In the genomic region with DNA sequence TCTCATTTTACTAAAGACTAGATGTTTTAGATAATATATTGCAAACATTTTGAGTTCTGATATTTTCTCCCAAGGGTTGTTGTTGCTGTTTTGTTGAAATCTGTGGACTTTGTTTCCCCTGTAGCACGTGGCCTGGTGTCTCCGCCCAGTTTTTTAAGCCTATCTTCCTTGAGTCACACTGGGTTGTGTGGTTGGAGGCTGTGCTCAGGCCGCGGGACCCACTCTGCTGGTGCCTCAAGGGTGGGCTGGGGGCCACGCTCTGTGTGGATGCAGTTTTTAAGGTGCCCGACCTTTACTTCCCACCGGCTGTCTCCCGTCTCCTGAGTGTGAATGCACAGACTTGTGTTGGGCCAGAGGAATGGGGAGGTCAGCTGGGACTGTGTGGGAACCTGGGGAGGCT, we compare ENCODE assay signal across 1 cellular context.
TF ChIP-seq lines count a peak whose summit lies in the region.

No MANE protein-coding gene starts in this region.

TF ChIP-seq in HepG2, 621 proteins besides CTCF, POLR2A, EP300 and RAD21:
- TF ChIP-seq SKI (IDR thresholded peaks at IDR 0.05; ENCODE audit: partially characterized antibody): no peak
- TF ChIP-seq KDM1A (CRISPR knock-in tag; IDR thresholded peaks at IDR 0.05): no peak
- TF ChIP-seq RARG (CRISPR knock-in tag; IDR thresholded peaks at IDR 0.05; ENCODE audit: low read depth): no peak
- no peak for TF ChIP-seq ZNF354B (CRISPR knock-in tag; IDR thresholded peaks at IDR 0.05)
- TF ChIP-seq ZNF772 (CRISPR knock-in tag; IDR thresholded peaks at IDR 0.05): no peak
- no peak for TF ChIP-seq SP140L (CRISPR knock-in tag; IDR thresholded peaks at IDR 0.05; ENCODE audit: borderline replicate concordance)
- no peak for TF ChIP-seq ZNF7 (CRISPR knock-in tag; IDR thresholded peaks at IDR 0.05)
- TF ChIP-seq, protein P1, sequence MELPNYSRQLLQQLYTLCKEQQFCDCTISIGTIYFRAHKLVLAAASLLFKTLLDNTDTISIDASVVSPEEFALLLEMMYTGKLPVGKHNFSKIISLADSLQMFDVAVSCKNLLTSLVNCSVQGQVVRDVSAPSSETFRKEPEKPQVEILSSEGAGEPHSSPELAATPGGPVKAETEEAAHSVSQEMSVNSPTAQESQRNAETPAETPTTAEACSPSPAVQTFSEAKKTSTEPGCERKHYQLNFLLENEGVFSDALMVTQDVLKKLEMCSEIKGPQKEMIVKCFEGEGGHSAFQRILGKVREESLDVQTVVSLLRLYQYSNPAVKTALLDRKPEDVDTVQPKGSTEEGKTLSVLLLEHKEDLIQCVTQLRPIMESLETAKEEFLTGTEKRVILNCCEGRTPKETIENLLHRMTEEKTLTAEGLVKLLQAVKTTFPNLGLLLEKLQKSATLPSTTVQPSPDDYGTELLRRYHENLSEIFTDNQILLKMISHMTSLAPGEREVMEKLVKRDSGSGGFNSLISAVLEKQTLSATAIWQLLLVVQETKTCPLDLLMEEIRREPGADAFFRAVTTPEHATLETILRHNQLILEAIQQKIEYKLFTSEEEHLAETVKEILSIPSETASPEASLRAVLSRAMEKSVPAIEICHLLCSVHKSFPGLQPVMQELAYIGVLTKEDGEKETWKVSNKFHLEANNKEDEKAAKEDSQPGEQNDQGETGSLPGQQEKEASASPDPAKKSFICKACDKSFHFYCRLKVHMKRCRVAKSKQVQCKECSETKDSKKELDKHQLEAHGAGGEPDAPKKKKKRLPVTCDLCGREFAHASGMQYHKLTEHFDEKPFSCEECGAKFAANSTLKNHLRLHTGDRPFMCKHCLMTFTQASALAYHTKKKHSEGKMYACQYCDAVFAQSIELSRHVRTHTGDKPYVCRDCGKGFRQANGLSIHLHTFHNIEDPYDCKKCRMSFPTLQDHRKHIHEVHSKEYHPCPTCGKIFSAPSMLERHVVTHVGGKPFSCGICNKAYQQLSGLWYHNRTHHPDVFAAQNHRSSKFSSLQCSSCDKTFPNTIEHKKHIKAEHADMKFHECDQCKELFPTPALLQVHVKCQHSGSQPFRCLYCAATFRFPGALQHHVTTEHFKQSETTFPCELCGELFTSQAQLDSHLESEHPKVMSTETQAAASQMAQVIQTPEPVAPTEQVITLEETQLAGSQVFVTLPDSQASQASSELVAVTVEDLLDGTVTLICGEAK (IDR thresholded peaks at IDR 0.05): no peak
- TF ChIP-seq, protein P1 (CRISPR knock-in tag; IDR thresholded peaks at IDR 0.05): no peak
- TF ChIP-seq, protein P2, sequence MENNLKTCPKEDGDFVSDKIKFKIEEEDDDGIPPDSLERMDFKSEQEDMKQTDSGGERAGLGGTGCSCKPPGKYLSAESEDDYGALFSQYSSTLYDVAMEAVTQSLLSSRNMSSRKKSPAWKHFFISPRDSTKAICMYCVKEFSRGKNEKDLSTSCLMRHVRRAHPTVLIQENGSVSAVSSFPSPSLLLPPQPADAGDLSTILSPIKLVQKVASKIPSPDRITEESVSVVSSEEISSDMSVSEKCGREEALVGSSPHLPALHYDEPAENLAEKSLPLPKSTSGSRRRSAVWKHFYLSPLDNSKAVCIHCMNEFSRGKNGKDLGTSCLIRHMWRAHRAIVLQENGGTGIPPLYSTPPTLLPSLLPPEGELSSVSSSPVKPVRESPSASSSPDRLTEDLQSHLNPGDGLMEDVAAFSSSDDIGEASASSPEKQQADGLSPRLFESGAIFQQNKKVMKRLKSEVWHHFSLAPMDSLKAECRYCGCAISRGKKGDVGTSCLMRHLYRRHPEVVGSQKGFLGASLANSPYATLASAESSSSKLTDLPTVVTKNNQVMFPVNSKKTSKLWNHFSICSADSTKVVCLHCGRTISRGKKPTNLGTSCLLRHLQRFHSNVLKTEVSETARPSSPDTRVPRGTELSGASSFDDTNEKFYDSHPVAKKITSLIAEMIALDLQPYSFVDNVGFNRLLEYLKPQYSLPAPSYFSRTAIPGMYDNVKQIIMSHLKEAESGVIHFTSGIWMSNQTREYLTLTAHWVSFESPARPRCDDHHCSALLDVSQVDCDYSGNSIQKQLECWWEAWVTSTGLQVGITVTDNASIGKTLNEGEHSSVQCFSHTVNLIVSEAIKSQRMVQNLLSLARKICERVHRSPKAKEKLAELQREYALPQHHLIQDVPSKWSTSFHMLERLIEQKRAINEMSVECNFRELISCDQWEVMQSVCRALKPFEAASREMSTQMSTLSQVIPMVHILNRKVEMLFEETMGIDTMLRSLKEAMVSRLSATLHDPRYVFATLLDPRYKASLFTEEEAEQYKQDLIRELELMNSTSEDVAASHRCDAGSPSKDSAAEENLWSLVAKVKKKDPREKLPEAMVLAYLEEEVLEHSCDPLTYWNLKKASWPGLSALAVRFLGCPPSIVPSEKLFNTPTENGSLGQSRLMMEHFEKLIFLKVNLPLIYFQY (CRISPR knock-in tag; IDR thresholded peaks at IDR 0.05; ENCODE audit: borderline replicate concordance): no peak
- TF ChIP-seq AHR (CRISPR knock-in tag; IDR thresholded peaks at IDR 0.05): no peak
- TF ChIP-seq, protein P3, sequence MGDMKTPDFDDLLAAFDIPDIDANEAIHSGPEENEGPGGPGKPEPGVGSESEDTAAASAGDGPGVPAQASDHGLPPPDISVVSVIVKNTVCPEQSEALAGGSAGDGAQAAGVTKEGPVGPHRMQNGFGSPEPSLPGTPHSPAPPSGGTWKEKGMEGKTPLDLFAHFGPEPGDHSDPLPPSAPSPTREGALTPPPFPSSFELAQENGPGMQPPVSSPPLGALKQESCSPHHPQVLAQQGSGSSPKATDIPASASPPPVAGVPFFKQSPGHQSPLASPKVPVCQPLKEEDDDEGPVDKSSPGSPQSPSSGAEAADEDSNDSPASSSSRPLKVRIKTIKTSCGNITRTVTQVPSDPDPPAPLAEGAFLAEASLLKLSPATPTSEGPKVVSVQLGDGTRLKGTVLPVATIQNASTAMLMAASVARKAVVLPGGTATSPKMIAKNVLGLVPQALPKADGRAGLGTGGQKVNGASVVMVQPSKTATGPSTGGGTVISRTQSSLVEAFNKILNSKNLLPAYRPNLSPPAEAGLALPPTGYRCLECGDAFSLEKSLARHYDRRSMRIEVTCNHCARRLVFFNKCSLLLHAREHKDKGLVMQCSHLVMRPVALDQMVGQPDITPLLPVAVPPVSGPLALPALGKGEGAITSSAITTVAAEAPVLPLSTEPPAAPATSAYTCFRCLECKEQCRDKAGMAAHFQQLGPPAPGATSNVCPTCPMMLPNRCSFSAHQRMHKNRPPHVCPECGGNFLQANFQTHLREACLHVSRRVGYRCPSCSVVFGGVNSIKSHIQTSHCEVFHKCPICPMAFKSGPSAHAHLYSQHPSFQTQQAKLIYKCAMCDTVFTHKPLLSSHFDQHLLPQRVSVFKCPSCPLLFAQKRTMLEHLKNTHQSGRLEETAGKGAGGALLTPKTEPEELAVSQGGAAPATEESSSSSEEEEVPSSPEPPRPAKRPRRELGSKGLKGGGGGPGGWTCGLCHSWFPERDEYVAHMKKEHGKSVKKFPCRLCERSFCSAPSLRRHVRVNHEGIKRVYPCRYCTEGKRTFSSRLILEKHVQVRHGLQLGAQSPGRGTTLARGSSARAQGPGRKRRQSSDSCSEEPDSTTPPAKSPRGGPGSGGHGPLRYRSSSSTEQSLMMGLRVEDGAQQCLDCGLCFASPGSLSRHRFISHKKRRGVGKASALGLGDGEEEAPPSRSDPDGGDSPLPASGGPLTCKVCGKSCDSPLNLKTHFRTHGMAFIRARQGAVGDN (CRISPR knock-in tag; IDR thresholded peaks at IDR 0.05): peak; percentile 32; the same call in 1 of the 2 replicates
- no peak for TF ChIP-seq NBN (conservative IDR thresholded peaks at IDR 0.05)
- TF ChIP-seq SRSF4 (IDR thresholded peaks at IDR 0.05; ENCODE audit: low read depth, low read length, poor library complexity, severe bottlenecking): no peak
- no peak for TF ChIP-seq ZSCAN20 (CRISPR knock-in tag; IDR thresholded peaks at IDR 0.05; ENCODE audit: borderline replicate concordance)
- TF ChIP-seq SMAD3 (CRISPR knock-in tag; IDR thresholded peaks at IDR 0.05): no peak
- TF ChIP-seq, protein P4, sequence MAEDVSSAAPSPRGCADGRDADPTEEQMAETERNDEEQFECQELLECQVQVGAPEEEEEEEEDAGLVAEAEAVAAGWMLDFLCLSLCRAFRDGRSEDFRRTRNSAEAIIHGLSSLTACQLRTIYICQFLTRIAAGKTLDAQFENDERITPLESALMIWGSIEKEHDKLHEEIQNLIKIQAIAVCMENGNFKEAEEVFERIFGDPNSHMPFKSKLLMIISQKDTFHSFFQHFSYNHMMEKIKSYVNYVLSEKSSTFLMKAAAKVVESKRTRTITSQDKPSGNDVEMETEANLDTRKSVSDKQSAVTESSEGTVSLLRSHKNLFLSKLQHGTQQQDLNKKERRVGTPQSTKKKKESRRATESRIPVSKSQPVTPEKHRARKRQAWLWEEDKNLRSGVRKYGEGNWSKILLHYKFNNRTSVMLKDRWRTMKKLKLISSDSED (CRISPR knock-in tag; IDR thresholded peaks at IDR 0.05): no peak
- TF ChIP-seq ZNF333 (CRISPR knock-in tag; IDR thresholded peaks at IDR 0.05; ENCODE audit: borderline replicate concordance): no peak
- 0 out of 2 replicates have a peak, but pooled peaks have one; percentile 3 for TF ChIP-seq SAP130 (CRISPR knock-in tag; IDR thresholded peaks at IDR 0.05; ENCODE audit: low read depth)
- TF ChIP-seq, protein P5, sequence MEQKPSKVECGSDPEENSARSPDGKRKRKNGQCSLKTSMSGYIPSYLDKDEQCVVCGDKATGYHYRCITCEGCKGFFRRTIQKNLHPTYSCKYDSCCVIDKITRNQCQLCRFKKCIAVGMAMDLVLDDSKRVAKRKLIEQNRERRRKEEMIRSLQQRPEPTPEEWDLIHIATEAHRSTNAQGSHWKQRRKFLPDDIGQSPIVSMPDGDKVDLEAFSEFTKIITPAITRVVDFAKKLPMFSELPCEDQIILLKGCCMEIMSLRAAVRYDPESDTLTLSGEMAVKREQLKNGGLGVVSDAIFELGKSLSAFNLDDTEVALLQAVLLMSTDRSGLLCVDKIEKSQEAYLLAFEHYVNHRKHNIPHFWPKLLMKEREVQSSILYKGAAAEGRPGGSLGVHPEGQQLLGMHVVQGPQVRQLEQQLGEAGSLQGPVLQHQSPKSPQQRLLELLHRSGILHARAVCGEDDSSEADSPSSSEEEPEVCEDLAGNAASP (CRISPR knock-in tag; IDR thresholded peaks at IDR 0.05; ENCODE audit: borderline replicate concordance): no peak
- TF ChIP-seq JUND (CRISPR knock-in tag; IDR thresholded peaks at IDR 0.05): no peak
- no peak for TF ChIP-seq SRSF1 (optimal IDR thresholded peaks at IDR 0.05; ENCODE audit: low read depth, low read length)
- no peak for TF ChIP-seq HIVEP1 (CRISPR knock-in tag; IDR thresholded peaks at IDR 0.05)
- TF ChIP-seq, protein P6, sequence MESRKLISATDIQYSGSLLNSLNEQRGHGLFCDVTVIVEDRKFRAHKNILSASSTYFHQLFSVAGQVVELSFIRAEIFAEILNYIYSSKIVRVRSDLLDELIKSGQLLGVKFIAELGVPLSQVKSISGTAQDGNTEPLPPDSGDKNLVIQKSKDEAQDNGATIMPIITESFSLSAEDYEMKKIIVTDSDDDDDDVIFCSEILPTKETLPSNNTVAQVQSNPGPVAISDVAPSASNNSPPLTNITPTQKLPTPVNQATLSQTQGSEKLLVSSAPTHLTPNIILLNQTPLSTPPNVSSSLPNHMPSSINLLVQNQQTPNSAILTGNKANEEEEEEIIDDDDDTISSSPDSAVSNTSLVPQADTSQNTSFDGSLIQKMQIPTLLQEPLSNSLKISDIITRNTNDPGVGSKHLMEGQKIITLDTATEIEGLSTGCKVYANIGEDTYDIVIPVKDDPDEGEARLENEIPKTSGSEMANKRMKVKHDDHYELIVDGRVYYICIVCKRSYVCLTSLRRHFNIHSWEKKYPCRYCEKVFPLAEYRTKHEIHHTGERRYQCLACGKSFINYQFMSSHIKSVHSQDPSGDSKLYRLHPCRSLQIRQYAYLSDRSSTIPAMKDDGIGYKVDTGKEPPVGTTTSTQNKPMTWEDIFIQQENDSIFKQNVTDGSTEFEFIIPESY (CRISPR knock-in tag; IDR thresholded peaks at IDR 0.05): no peak
- peak; percentile 49; the same call in 1 of the 2 replicates for TF ChIP-seq NRL (CRISPR knock-in tag; IDR thresholded peaks at IDR 0.05; ENCODE audit: borderline replicate concordance)
- TF ChIP-seq SMARCE1 (IDR thresholded peaks at IDR 0.05; ENCODE audit: borderline replicate concordance): no peak
- no peak for TF ChIP-seq ZNF124 (CRISPR knock-in tag; IDR thresholded peaks at IDR 0.05)
- TF ChIP-seq MED8 (CRISPR knock-in tag; IDR thresholded peaks at IDR 0.05; ENCODE audit: insufficient replicate concordance): no peak
TF ChIP-seq in HepG2: peak in this region for 3.
